ENCODE assay signal across 29 cellular contexts in the genomic region with DNA sequence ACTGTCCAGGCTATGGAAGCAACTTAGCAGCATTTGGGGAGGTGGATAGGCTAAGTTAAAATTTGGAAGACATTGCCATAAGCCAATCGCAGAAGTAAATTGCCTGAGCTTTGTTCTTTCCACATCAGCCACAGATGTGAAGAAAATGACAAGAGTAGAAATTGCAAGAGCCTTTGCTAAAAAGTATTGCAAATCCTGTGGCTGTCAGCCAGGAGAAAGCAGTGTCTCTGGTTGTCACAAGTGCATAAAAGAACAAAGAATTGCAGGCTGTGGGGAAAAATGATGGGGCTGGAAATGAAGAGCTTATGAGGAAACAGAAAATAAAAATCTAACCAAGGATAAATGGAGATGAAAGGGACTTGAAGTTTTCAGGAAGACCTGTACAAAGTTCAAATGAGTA.
"Had no signal": no experiment of that assay in that cellular context is flagged by ENCODE, and none has a peak within 500 bp of the region (broad histone marks: within the 10 kb centered on the region; RNA-seq: fewer than 3 reads in every experiment).

No MANE protein-coding gene starts in this region.

- ATAC-seq: activated CD4-positive, alpha-beta T cell treated with anti-CD3 and anti-CD28 coated beads for 36 hours; activated CD8-positive, alpha-beta memory T cell treated with anti-CD3 and anti-CD28 coated beads, Interleukin-2, amount 10 ng/mL, durations not matched to agents 7 days and 5 days; activated CD8-positive, alpha-beta T cell treated with anti-CD3 and anti-CD28 coated beads, Interleukin-2, amount 10 ng/mL, durations not matched to agents 7 days and 5 days; activated naive CD4-positive, alpha-beta T cell treated with anti-CD3 and anti-CD28 coated beads, Interleukin-2, amount 50 U/mL, for 72 hours; left colon; mucosa of descending colon; natural killer cell treated with Interleukin-12 subunit alpha and Interleukin-12 subunit beta and Interleukin-15 and Interleukin-18, amount 100 ng/mL, for 72 hours; upper lobe of right lung had no signal

- DNase-seq: activated CD4-positive, alpha-beta T cell treated with anti-CD3 and anti-CD28 coated beads for 36 hours; activated CD4-positive, CD25-positive, alpha-beta regulatory T cell; activated CD8-positive, alpha-beta memory T cell treated with anti-CD3 and anti-CD28 coated beads, Interleukin-2, amount 10 ng/mL, durations not matched to agents 7 days and 5 days; activated CD8-positive, alpha-beta T cell treated with anti-CD3 and anti-CD28 coated beads, Interleukin-2, amount 10 ng/mL, durations not matched to agents 7 days and 5 days; activated T-cell treated with anti-CD3 and anti-CD28 coated beads, Interleukin-2, amount 50 U/mL, for 48 hours; brain microvascular endothelial cell; dorsolateral prefrontal cortex; effector memory CD4-positive, alpha-beta T cell; kidney; left colon; mucosa of descending colon; retina; sigmoid colon; stimulated activated CD4-positive, alpha-beta T cell treated with anti-CD3 and anti-CD28 coated beads, Interleukin-1b, Interleukin-23, amount 100 ng/mL, for 48 hours; stimulated activated naive CD4-positive, alpha-beta T cell; T-helper 1 cell; tibial artery; upper lobe of right lung had no signal

- H3K4me2 ChIP-seq: smooth muscle cell had no signal

- H3K27ac ChIP-seq: adrenal gland, ascending aorta, brain microvascular endothelial cell, coronary artery, sigmoid colon, suprapubic skin, tibial artery, upper lobe of right lung had no signal

- H3K4me1 Mint-ChIP-seq: activated CD4-positive, alpha-beta T cell treated with anti-CD3 and anti-CD28 coated beads for 36 hours; activated CD8-positive, alpha-beta memory T cell treated with anti-CD3 and anti-CD28 coated beads, Interleukin-2, amount 10 ng/mL, durations not matched to agents 7 days and 5 days; memory B cell had no signal

- H3K27ac Mint-ChIP-seq: activated CD4-positive, alpha-beta T cell treated with anti-CD3 and anti-CD28 coated beads for 36 hours; activated CD8-positive, alpha-beta memory T cell treated with anti-CD3 and anti-CD28 coated beads, Interleukin-2, amount 10 ng/mL, durations not matched to agents 7 days and 5 days; activated CD8-positive, alpha-beta T cell treated with anti-CD3 and anti-CD28 coated beads, Interleukin-2, amount 10 ng/mL, durations not matched to agents 7 days and 5 days; activated naive CD4-positive, alpha-beta T cell treated with anti-CD3 and anti-CD28 coated beads, Interleukin-2, amount 50 U/mL, for 72 hours; activated T-helper 2 cell treated with anti-CD3 and anti-CD28 coated beads, Interferon-gamma antibody, Interleukin-2, Interleukin-4, amounts not matched to agents 10 μg/mL and 5 μg/mL and 100 μg/mL, durations not matched to agents 14 hours and 24 hours and 36 hours; memory B cell; natural killer cell treated with Interleukin-12 subunit alpha and Interleukin-12 subunit beta and Interleukin-15 and Interleukin-18, amount 100 ng/mL, for 72 hours; progenitor cell of endocrine pancreas; T-helper 2 cell treated with Interferon-gamma antibody and Interleukin-4, amounts not matched to agents 5 μg/mL and 100 μg/mL, for 36 hours had no signal

- H3K27me3 ChIP-seq: adrenal gland, ascending aorta, brain microvascular endothelial cell, dorsolateral prefrontal cortex, sigmoid colon, suprapubic skin, tibial artery, upper lobe of right lung had no signal

- H3K36me3 Mint-ChIP-seq: activated CD8-positive, alpha-beta memory T cell treated with anti-CD3 and anti-CD28 coated beads, Interleukin-2, amount 10 ng/mL, durations not matched to agents 7 days and 5 days; memory B cell; natural killer cell treated with Interleukin-12 subunit alpha and Interleukin-12 subunit beta and Interleukin-15 and Interleukin-18, amount 100 ng/mL, for 72 hours had no signal

- H3K27me3 Mint-ChIP-seq: activated CD4-positive, alpha-beta T cell treated with anti-CD3 and anti-CD28 coated beads for 36 hours; activated CD8-positive, alpha-beta memory T cell treated with anti-CD3 and anti-CD28 coated beads, Interleukin-2, amount 10 ng/mL, durations not matched to agents 7 days and 5 days; memory B cell; natural killer cell treated with Interleukin-12 subunit alpha and Interleukin-12 subunit beta and Interleukin-15 and Interleukin-18, amount 100 ng/mL, for 72 hours; progenitor cell of endocrine pancreas had no signal

- H3K4me3 Mint-ChIP-seq: activated CD4-positive, alpha-beta T cell treated with anti-CD3 and anti-CD28 coated beads for 36 hours; activated CD8-positive, alpha-beta memory T cell treated with anti-CD3 and anti-CD28 coated beads, Interleukin-2, amount 10 ng/mL, durations not matched to agents 7 days and 5 days; activated CD8-positive, alpha-beta T cell treated with anti-CD3 and anti-CD28 coated beads, Interleukin-2, amount 10 ng/mL, durations not matched to agents 7 days and 5 days; memory B cell; natural killer cell treated with Interleukin-12 subunit alpha and Interleukin-12 subunit beta and Interleukin-15 and Interleukin-18, amount 100 ng/mL, for 72 hours; T-helper 2 cell treated with Interferon-gamma antibody and Interleukin-4, amounts not matched to agents 5 μg/mL and 100 μg/mL, for 36 hours had no signal

- H3K36me3 ChIP-seq: adrenal gland, ascending aorta, brain microvascular endothelial cell, sigmoid colon, suprapubic skin, tibial artery, upper lobe of right lung had no signal

- H3K4me1 ChIP-seq: adrenal gland, ascending aorta, sigmoid colon, suprapubic skin, tibial artery, upper lobe of right lung had no signal

- H3K9me3 Mint-ChIP-seq: activated T-helper 2 cell treated with anti-CD3 and anti-CD28 coated beads, Interferon-gamma antibody, Interleukin-2, Interleukin-4, amounts not matched to agents 10 μg/mL and 5 μg/mL and 100 μg/mL, durations not matched to agents 14 hours and 24 hours and 36 hours; memory B cell; T-helper 2 cell treated with Interferon-gamma antibody and Interleukin-4, amounts not matched to agents 5 μg/mL and 100 μg/mL, for 36 hours had no signal

- H3K4me3 ChIP-seq: adrenal gland, ascending aorta, coronary artery, dorsolateral prefrontal cortex, mucosa of descending colon, sigmoid colon, smooth muscle cell, suprapubic skin, tibial artery, upper lobe of right lung had no signal

- H3K9me3 ChIP-seq: adrenal gland, mucosa of descending colon, sigmoid colon, suprapubic skin, tibial artery, upper lobe of right lung had no signal
